ENCODE assay signal across 14 cellular contexts in the genomic region with DNA sequence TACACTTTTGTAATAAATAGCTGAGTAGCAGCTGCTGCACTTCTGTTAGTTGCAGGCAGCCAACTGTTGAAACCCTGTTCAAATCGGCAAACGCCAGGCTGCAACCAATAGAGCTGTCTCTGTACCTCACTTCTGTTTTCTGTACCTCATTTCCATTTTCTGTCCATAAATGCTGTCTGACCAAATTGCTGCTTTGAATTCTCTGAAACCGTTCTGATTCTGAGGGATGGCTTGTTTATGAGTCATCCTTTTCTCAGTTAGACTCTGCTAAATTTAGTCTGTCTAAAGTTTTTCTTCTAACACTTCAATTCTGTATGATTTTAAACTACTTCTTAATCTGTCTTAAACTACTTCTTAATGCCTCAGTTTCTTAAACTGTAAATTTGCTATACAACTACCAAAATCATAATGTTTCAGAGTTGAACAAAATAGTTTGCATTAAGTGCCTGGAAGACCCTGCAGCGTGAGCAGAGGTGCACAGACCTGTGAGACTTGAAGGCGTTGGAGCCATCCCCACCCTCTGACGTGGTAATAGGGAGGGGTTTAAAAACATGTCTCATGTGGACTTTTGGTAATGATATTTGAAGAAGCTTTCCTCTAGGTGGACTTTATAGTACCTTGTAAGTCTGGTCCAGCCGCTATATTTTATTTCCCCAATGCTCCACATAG. TPM values are rescaled to one million over a fixed set of nuclear protein-coding genes. Genes with fewer than 3 reads are reported as not detected.
DNase-seq lines count a peak whose midpoint lies in the region; ATAC-seq, FAIRE-seq and TF ChIP-seq lines count a peak whose summit lies in the region.
"Had no signal": no experiment of that assay in that cellular context is flagged by ENCODE, and none has a peak within 500 bp of the region (broad histone marks: within the 10 kb centered on the region; RNA-seq: fewer than 3 reads in every experiment).

No MANE protein-coding gene starts in this region.

- no peak overlapping the region for H3K4me2 ChIP-seq in PC-3 (ENCODE audit: low read length)
- H3K4me2 ChIP-seq: PC-9 had no signal

- H3K4me3 ChIP-seq in PC-3 (ENCODE audit: low read length) (no peak overlapping the region), sigmoid colon (no peak overlapping the region)
- H3K4me3 ChIP-seq: left lung, PC-9 had no signal

- H3K9me2 ChIP-seq in PC-3 (replicated peaks; ENCODE audit: low read length): no peaks in the 10 kb centered on the region

- H3K27me3 ChIP-seq in PC-3 (ENCODE audit: low read length): no peaks in the 10 kb centered on the region
- peaks cover 0 to 3% (median 0%) of the 10 kb centered on the region in 3 donors for H3K27me3 ChIP-seq in sigmoid colon

- H3K27ac ChIP-seq in PC-3 (ENCODE audit: low read length) (no peak overlapping the region), sigmoid colon (no peak overlapping the region)
- H3K27ac ChIP-seq: left lung, PC-9 had no signal

- 32 to 72% methylated on average over 7 of the region's 7 CpGs for WGBS in sigmoid colon, 2 donors

- H3K36me3 ChIP-seq in PC-3 (ENCODE audit: low read depth, low read length) (no peaks in the 10 kb centered on the region), sigmoid colon (no peaks in the 10 kb centered on the region)
- H3K36me3 ChIP-seq: left lung had no signal

- no peak for TF ChIP-seq EP300 in sigmoid colon (IDR thresholded peaks at IDR 0.05)

- no peaks in the 10 kb centered on the region for H3K9me3 ChIP-seq in PC-3 (ENCODE audit: low read length)
- H3K9me3 ChIP-seq in sigmoid colon: no peaks in the 10 kb centered on the region
- H3K9me3 ChIP-seq: left lung had no signal

- CTCF ChIA-PET in PC-3 (lab: Charles Lee): no interaction called here

- POLR2A ChIA-PET in PC-3 (lab: Charles Lee; ENCODE audit: unreplicated experiment): interaction anchor here (0.5 kb wide), 1 partner anchor 266 kb away, joined by 4 read pairs; no protein-coding TSS in a partner anchor

- no peaks in the 10 kb centered on the region for H4K20me1 ChIP-seq in PC-3 (ENCODE audit: low read length)

- H3K79me2 ChIP-seq in PC-3 (ENCODE audit: low read length): no peaks in the 10 kb centered on the region

- TF ChIP-seq POLR2A in GM12892 (IDR thresholded peaks at IDR 0.05; ENCODE audit: low read depth, low read length): no peak
- no peak for TF ChIP-seq POLR2A in sigmoid colon (IDR thresholded peaks at IDR 0.05)

- BruUV-seq in PC-3 (replicated peaks; lab: Mats Ljungman, UMichigan): no TSS peak

- ATAC-seq in GM19395 (IDR thresholded peaks at IDR 0.05; ENCODE audit: unreplicated experiment) (peak; percentile 80), HG02973 (IDR thresholded peaks at IDR 0.05; ENCODE audit: unreplicated experiment) (peak; percentile 68), PC-3 (peak; percentile 35; the same call in 1 of the 2 replicates), left cardiac atrium (no peak), HG02981 (IDR thresholded peaks at IDR 0.05; ENCODE audit: unreplicated experiment) (no peak)
- ATAC-seq: left lung, WTC11 had no signal

- FAIRE-seq in GM12892 (lab: Jason Lieb, UNC): peak; percentile 93

- TF ChIP-seq CTCF in PC-3 (conservative IDR thresholded peaks at IDR 0.05; ENCODE audit: low read depth, low read length): no peak
- TF ChIP-seq CTCF in sigmoid colon (IDR thresholded peaks at IDR 0.05): no peak

- no peak overlapping the region for H2AFZ ChIP-seq in PC-3 (ENCODE audit: low read length)
- H2AFZ ChIP-seq: PC-9 had no signal

- no peak overlapping the region for H3K9ac ChIP-seq in PC-3 (ENCODE audit: low read length)

- DNase-seq in GM12892 (ENCODE audit: insufficient read length) (no peak), PC-3 (no peak), left cardiac atrium (no peak), sigmoid colon (no peak), NCI-H345 treated with DMSO at 0.1 percent for 48 hours (lab: John Stamatoyannopoulos, UW; ENCODE audit: unreplicated experiment) (no peak)
- DNase-seq: left lung, PC-9 had no signal

- no peaks in the 10 kb centered on the region for H3F3A ChIP-seq in PC-3 (ENCODE audit: low read length, unreplicated experiment)

- H3K4me1 ChIP-seq in PC-3 (ENCODE audit: insufficient read depth, low read length): peaks cover 14% of the 10 kb centered on the region; the same call in 1 of the 2 replicates
- H3K4me1 ChIP-seq in sigmoid colon: no peaks in the 10 kb centered on the region
- H3K4me1 ChIP-seq: left lung had no signal

- intact Hi-C loops in PC-3 (cut with micrococcal nuclease): no loop called here
- intact Hi-C loops in left cardiac atrium (cut with DNase I): loop anchor here in 1 of 2 donors (10.0 kb wide), 1 partner anchor 153 kb away; no protein-coding TSS in a partner anchor
- intact Hi-C loops in sigmoid colon (cut with DNase I): no loop called here

RNA-seq across cellular contexts. Expression of gene BTNL2, which starts 9.6 kb away (rescaled TPM):
- polyA plus RNA-seq in GM12892 (2012; ENCODE audit: missing spikeins): not detected
- not detected in 2 replicates for total RNA-seq in PC-3 (2014; rRNA removed)
- total RNA-seq in left cardiac atrium: not detected
- not detected for total RNA-seq in sigmoid colon
- not detected for polyA plus RNA-seq in sigmoid colon
- total RNA-seq: left lung, PC-9, renal cortical epithelial cell, WTC11 had no signal
- polyA plus RNA-seq: CD14-positive monocyte, esophagus had no signal

RNA-seq across cellular contexts. Expression of gene TSBP1, which starts 25.7 kb away (rescaled TPM):
- not detected for polyA plus RNA-seq in GM12892 (2012; ENCODE audit: missing spikeins)
- total RNA-seq in PC-3 (2014; rRNA removed) (not detected in 2 replicates), left cardiac atrium (not detected), sigmoid colon (not detected)
- not detected for polyA plus RNA-seq in sigmoid colon
- total RNA-seq: left lung, PC-9, renal cortical epithelial cell, WTC11 had no signal
- polyA plus RNA-seq: CD14-positive monocyte, esophagus had no signal

RNA-seq across cellular contexts. Expression of gene HLA-DRA, which starts 42.3 kb away (rescaled TPM):
- 4,605 TPM for polyA plus RNA-seq in GM12892 (2012; ENCODE audit: missing spikeins)
- total RNA-seq in PC-3 (2014; rRNA removed) (not detected in 2 replicates), left cardiac atrium (100 to 1,000 TPM in 1 of 2 donors, 10 to 100 TPM in 1; 94.5 to 151 TPM), sigmoid colon (100 to 1,000 TPM; 101 to 151 (median 113) TPM)
- 1,000 to 10,000 TPM in 1 of 3 donors, 100 to 1,000 TPM in 2; 137 to 1,090 (median 722) TPM for polyA plus RNA-seq in sigmoid colon
- total RNA-seq: PC-9 had no signal

Comparison
In these comparisons a context has a peak if more than half of its experiments do, and no peak if none do; other contexts are left out.
1. ATAC-seq: peak in GM19395 (single experiment), HG02973 (single experiment) and PC-3 (single experiment); none in left cardiac atrium (0 of 2) and HG02981 (single experiment).
2. RNA of gene HLA-DRA, which starts 42.3 kb away (total RNA-seq): 94.5 to 151 TPM in left cardiac atrium and 101 to 151 TPM in sigmoid colon; not detected in PC-3; every median in the first group is over 10 times any median in the second.